ENCODE assay signal across 14 cellular contexts in genomic region chr2:240678909-240679308, GRCh38. TPM values are rescaled to one million over a fixed set of nuclear protein-coding genes. Genes with fewer than 3 reads are reported as not detected.
"Had no signal": no experiment of that assay in that cellular context is flagged by ENCODE, and none has a peak within 500 bp of the region (broad histone marks: within the 10 kb centered on the region; RNA-seq: fewer than 3 reads in every experiment).

No MANE protein-coding gene starts in this region.

RNA-seq across cellular contexts. Expression of gene AQP12B, which starts 3.8 kb away (rescaled TPM):
- total RNA-seq: subcutaneous adipose tissue, suprapubic skin, temporal lobe, testis, thoracic aorta, upper lobe of left lung, upper lobe of right lung, ureter, urinary bladder, uterus, vagina had no signal
- polyA plus RNA-seq: urinary bladder had no signal

RNA-seq across cellular contexts. Expression of gene AQP12A, which starts 12.8 kb away (rescaled TPM):
- total RNA-seq: stomach, subcutaneous adipose tissue, suprapubic skin, temporal lobe, testis, thoracic aorta, thyroid gland, transverse colon, upper lobe of left lung, upper lobe of right lung, ureter, urinary bladder, uterus, vagina had no signal
- polyA plus RNA-seq: stomach, urinary bladder had no signal
